ENCODE assay signal across 14 cellular contexts in the genomic region with DNA sequence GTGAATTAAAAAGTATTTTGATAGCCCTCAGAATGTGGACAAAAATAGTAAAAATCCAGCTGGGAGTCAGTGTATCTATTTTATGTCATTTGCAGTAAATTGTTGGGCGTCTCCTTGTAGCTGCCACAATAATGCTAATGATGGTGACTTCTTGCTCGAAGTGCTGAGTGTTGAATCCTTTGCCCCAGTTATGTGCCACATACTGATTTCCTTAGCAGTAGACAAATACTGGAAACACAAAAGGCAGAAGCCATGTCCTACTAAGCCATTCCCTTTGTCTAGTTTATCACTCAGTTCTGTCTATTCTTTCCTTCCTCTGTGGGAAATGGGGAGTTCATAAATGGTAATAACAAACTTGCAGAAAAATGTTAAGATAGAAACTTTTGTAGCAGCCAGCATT.
A peak's percentile ranks its signal among the peaks of the same experiment; 100 is the strongest.
DNase-seq lines count a peak whose midpoint lies in the region; ATAC-seq and TF ChIP-seq lines count a peak whose summit lies in the region.
"Had no signal": no experiment of that assay in that cellular context is flagged by ENCODE, and none has a peak within 500 bp of the region (broad histone marks: within the 10 kb centered on the region; RNA-seq: fewer than 3 reads in every experiment).

No MANE protein-coding gene starts in this region.

- intact Hi-C loops in PC-3 (cut with micrococcal nuclease): no loop called here
- intact Hi-C loops in mucosa of descending colon (cut with DNase I, micrococcal nuclease): no loop called here
- intact Hi-C loops in vagina (cut with DNase I): no loop called here

- H3K27me3 ChIP-seq in PC-3 (ENCODE audit: low read length) (no peaks in the 10 kb centered on the region), ectodermal cell (ENCODE audit: control insufficient read depth, insufficient read depth, low read length, poor library complexity, severe bottlenecking) (no peaks in the 10 kb centered on the region), vagina (no peaks in the 10 kb centered on the region)
- H3K27me3 ChIP-seq: BLaER1 treated with 17β-estradiol and CSF1 and Interleukin-3, amounts not matched to agents 10 nM and 100 nM had no signal

- H3K27ac ChIP-seq in PC-3 (ENCODE audit: low read length) (peak overlapping the region; percentile 48; the same call in 1 of the 2 replicates), ectodermal cell (ENCODE audit: insufficient read depth, low read depth, low read length, poor library complexity, severe bottlenecking) (peak overlapping the region; percentile 19), substantia nigra (ENCODE audit: low read depth, low read length, poor library complexity, severe bottlenecking) (peak overlapping the region; percentile 70), vagina (no peak overlapping the region)
- H3K27ac ChIP-seq: A549, RWPE1 had no signal

- no peak overlapping the region for H3K27ac Mint-ChIP-seq in osteocyte (ENCODE audit: unreplicated experiment)
- H3K27ac Mint-ChIP-seq: HFFc6 had no signal

- H3K4me3 Mint-ChIP-seq in osteocyte (ENCODE audit: unreplicated experiment): no peak overlapping the region
- H3K4me3 Mint-ChIP-seq: HFFc6 had no signal

- no peak overlapping the region for H2AFZ ChIP-seq in PC-3 (ENCODE audit: low read length)

- DNase-seq in PC-3: no peak
- no peak for DNase-seq in mucosa of descending colon
- no peak for DNase-seq in substantia nigra (lab: John Stamatoyannopoulos, UW)
- no peak for DNase-seq in osteocyte (ENCODE audit: extremely low spot score, unreplicated experiment)
- no peak for DNase-seq in stimulated activated naive CD4-positive, alpha-beta T cell (lab: John Stamatoyannopoulos, UW)
- no peak for DNase-seq in dermis blood vessel endothelial cell
- no peak for DNase-seq in vagina (ENCODE audit: extremely low spot score in 2 of 2)
- DNase-seq: HFFc6, NCI-H187, NCI-H526 treated with DMSO at 0.1 percent for 48 hours had no signal

- no peak for TF ChIP-seq CTCF in PC-3 (conservative IDR thresholded peaks at IDR 0.05; ENCODE audit: low read depth, low read length)
- TF ChIP-seq CTCF in mucosa of descending colon (IDR thresholded peaks at IDR 0.05): no peak
- no peak for TF ChIP-seq CTCF in osteocyte (IDR thresholded peaks at IDR 0.05)
- TF ChIP-seq CTCF in vagina (IDR thresholded peaks at IDR 0.05): no peak

- no peaks in the 10 kb centered on the region for H3K9me3 Mint-ChIP-seq in osteocyte (ENCODE audit: unreplicated experiment)
- H3K9me3 Mint-ChIP-seq: HFFc6 had no signal

- H3K27me3 Mint-ChIP-seq in osteocyte (ENCODE audit: unreplicated experiment): peaks cover 3% of the 10 kb centered on the region

- H3F3A ChIP-seq in PC-3 (ENCODE audit: low read length, unreplicated experiment): no peaks in the 10 kb centered on the region

- no peak overlapping the region for H3K4me2 ChIP-seq in PC-3 (ENCODE audit: low read length)

- no peaks in the 10 kb centered on the region for H3K79me2 ChIP-seq in PC-3 (ENCODE audit: low read length)

- no peak overlapping the region for H3K4me3 ChIP-seq in PC-3 (ENCODE audit: low read length)
- no peak overlapping the region for H3K4me3 ChIP-seq in ectodermal cell (ENCODE audit: insufficient read depth, low read depth, low read length)
- H3K4me3 ChIP-seq in mucosa of descending colon: no peak overlapping the region
- no peak overlapping the region for H3K4me3 ChIP-seq in vagina
- H3K4me3 ChIP-seq: A549; BLaER1 treated with 17β-estradiol and CSF1 and Interleukin-3, amounts not matched to agents 10 nM and 100 nM had no signal

- H3K36me3 ChIP-seq in PC-3 (ENCODE audit: low read depth, low read length) (no peaks in the 10 kb centered on the region), ectodermal cell (ENCODE audit: control insufficient read depth, insufficient read depth, low read length) (no peaks in the 10 kb centered on the region), mucosa of descending colon (ENCODE audit: low read depth) (no peaks in the 10 kb centered on the region), vagina (no peaks in the 10 kb centered on the region)
- H3K36me3 ChIP-seq: BLaER1 treated with 17β-estradiol and CSF1 and Interleukin-3, amounts not matched to agents 10 nM and 100 nM had no signal

- H4K20me1 ChIP-seq in PC-3 (ENCODE audit: low read length): no peaks in the 10 kb centered on the region
- H4K20me1 ChIP-seq: BLaER1 treated with 17β-estradiol and CSF1 and Interleukin-3, amounts not matched to agents 10 nM and 100 nM had no signal

- H3K9me2 ChIP-seq in PC-3 (replicated peaks; ENCODE audit: low read length): no peaks in the 10 kb centered on the region

- no peak for TF ChIP-seq POLR2A in vagina (IDR thresholded peaks at IDR 0.05)

- no peak overlapping the region for H3K9ac ChIP-seq in PC-3 (ENCODE audit: low read length)
- H3K9ac ChIP-seq: BLaER1 treated with 17β-estradiol and CSF1 and Interleukin-3, amounts not matched to agents 10 nM and 100 nM had no signal

- WGBS in ectodermal cell, 2 experiments: 57 to 65% methylated on average over 2 of the region's 2 CpGs

- POLR2A ChIA-PET in PC-3 (lab: Charles Lee; ENCODE audit: unreplicated experiment): no interaction called here

- H3K4me1 ChIP-seq in PC-3 (ENCODE audit: insufficient read depth, low read length): peaks cover 19% of the 10 kb centered on the region
- H3K4me1 ChIP-seq in ectodermal cell (ENCODE audit: control insufficient read depth, insufficient read depth, low read length): peaks cover 39% of the 10 kb centered on the region
- H3K4me1 ChIP-seq in mucosa of descending colon (ENCODE audit: low read depth): peaks cover 11% of the 10 kb centered on the region
- peaks cover 10% of the 10 kb centered on the region for H3K4me1 ChIP-seq in vagina

- BruUV-seq in PC-3 (replicated peaks; lab: Mats Ljungman, UMichigan): no TSS peak

- H3K9me3 ChIP-seq in PC-3 (ENCODE audit: low read length): no peaks in the 10 kb centered on the region
- no peaks in the 10 kb centered on the region for H3K9me3 ChIP-seq in ectodermal cell (ENCODE audit: control insufficient read depth, low read length)
- H3K9me3 ChIP-seq in mucosa of descending colon: no peaks in the 10 kb centered on the region
- H3K9me3 ChIP-seq in vagina: no peaks in the 10 kb centered on the region
- H3K9me3 ChIP-seq: A549; BLaER1 treated with 17β-estradiol and CSF1 and Interleukin-3, amounts not matched to agents 10 nM and 100 nM had no signal

- CTCF ChIA-PET in PC-3 (lab: Charles Lee): no interaction called here

- ATAC-seq in PC-3 (no peak), mucosa of descending colon (peak; percentile 53)
- ATAC-seq: A549 had no signal

- no peaks in the 10 kb centered on the region for H3K36me3 Mint-ChIP-seq in osteocyte (ENCODE audit: unreplicated experiment)

- no peaks in the 10 kb centered on the region for H3K4me1 Mint-ChIP-seq in osteocyte (ENCODE audit: unreplicated experiment)
